ENCODE assay signal across 8 cellular contexts in genomic region chr4:174358823-174359222, GRCh38.
A peak's percentile ranks its signal among the peaks of the same experiment; 100 is the strongest.
DNase-seq lines count a peak whose midpoint lies in the region; ATAC-seq, FAIRE-seq and TF ChIP-seq lines count a peak whose summit lies in the region.

No MANE protein-coding gene starts in this region.

- no peaks in the 10 kb centered on the region for H3K4me1 ChIP-seq in astrocyte (ENCODE audit: insufficient read depth, low read length)

- H3K79me2 ChIP-seq in astrocyte (ENCODE audit: insufficient read depth, low read length): no peaks in the 10 kb centered on the region

- H3K36me3 Mint-ChIP-seq in astrocyte (ENCODE audit: low read depth, unreplicated experiment): no peaks in the 10 kb centered on the region

- FAIRE-seq in astrocyte (lab: Jason Lieb, UNC): no peak

- no peak overlapping the region for H3K9ac ChIP-seq in astrocyte (ENCODE audit: low read length)

- no peak overlapping the region for H3K27ac Mint-ChIP-seq in astrocyte (ENCODE audit: unreplicated experiment)

- TF ChIP-seq CTCF in astrocyte (IDR thresholded peaks at IDR 0.05; ENCODE audit: insufficient read depth, low read depth, low read length): no peak

- DNase-seq in CD1c-positive myeloid dendritic cell (ENCODE audit: extremely low spot score) (peak; percentile 5), astrocyte (ENCODE audit: low read depth) (peak; percentile 77), NCI-H1930 (lab: John Stamatoyannopoulos, UW) (no peak), amygdala (lab: John Stamatoyannopoulos, UW) (no peak), hypothalamus (lab: John Stamatoyannopoulos, UW) (no peak)
- DNase-seq in activated CD4-positive, alpha-beta T cell treated with anti-CD3 and anti-CD28 coated beads for 48 hours: no peak

- H3K4me2 ChIP-seq in astrocyte (ENCODE audit: low read length): peak overlapping the region; percentile 6

- no peak overlapping the region for H3K27ac ChIP-seq in astrocyte (ENCODE audit: low read depth, low read length)

- no peak overlapping the region for H3K4me3 ChIP-seq in astrocyte (ENCODE audit: insufficient read depth, low read depth, low read length)

- no peaks in the 10 kb centered on the region for H3K36me3 ChIP-seq in astrocyte (ENCODE audit: insufficient read depth, low read length)

- H3K9me3 ChIP-seq in astrocyte (ENCODE audit: insufficient read depth, low read depth, low read length): no peaks in the 10 kb centered on the region

- no peaks in the 10 kb centered on the region for H3K27me3 ChIP-seq in astrocyte (ENCODE audit: insufficient read depth, low read length)

- ATAC-seq in GM19395 (IDR thresholded peaks at IDR 0.05; ENCODE audit: unreplicated experiment) (peak; percentile 99), HG03175 (IDR thresholded peaks at IDR 0.05; ENCODE audit: unreplicated experiment) (peak; percentile 98)

- H2AFZ ChIP-seq in astrocyte (ENCODE audit: low read depth, low read length): no peak overlapping the region

- H3K27me3 Mint-ChIP-seq in astrocyte (ENCODE audit: low read depth, unreplicated experiment): no peaks in the 10 kb centered on the region

- peaks cover 11% of the 10 kb centered on the region for H3K4me1 Mint-ChIP-seq in astrocyte (ENCODE audit: low read depth, unreplicated experiment)

- H3K9me3 Mint-ChIP-seq in astrocyte (ENCODE audit: unreplicated experiment): peaks cover 2% of the 10 kb centered on the region

- no peaks in the 10 kb centered on the region for H4K20me1 ChIP-seq in astrocyte (ENCODE audit: insufficient read depth, low read length)

- no peak overlapping the region for H3K4me3 Mint-ChIP-seq in astrocyte (ENCODE audit: unreplicated experiment)

Comparison
In these comparisons a context has a peak if more than half of its experiments do, and no peak if none do; other contexts are left out.
1. DNase-seq: peak in CD1c-positive myeloid dendritic cell (single experiment) and astrocyte (single experiment); none in NCI-H1930 (0 of 2), amygdala (0 of 56), activated CD4-positive, alpha-beta T cell treated with anti-CD3 and anti-CD28 coated beads for 48 hours (single experiment) and hypothalamus (0 of 51).